23 cellular contexts compared by ENCODE assay signal in the genomic region with DNA sequence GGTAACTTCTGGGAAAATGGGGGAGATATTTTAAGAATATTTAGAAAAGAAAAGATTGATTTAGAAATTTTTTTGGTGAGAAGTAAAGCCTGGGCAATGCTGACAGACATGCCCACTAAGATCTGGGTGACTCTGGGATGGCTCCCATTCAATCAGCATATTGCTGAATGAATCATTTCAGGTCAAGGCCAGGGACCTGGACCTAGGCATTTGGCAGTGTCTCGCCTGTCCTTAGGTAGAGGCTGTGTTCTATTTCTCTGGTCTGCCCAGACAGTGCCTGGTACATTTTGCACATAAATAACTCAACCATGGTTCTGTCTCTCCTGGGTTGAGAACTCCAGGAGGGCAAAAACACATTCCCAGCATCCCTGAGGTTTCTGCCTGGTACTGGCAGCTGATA.
"Had no signal": no experiment of that assay in that cellular context is flagged by ENCODE, and none has a peak within 500 bp of the region (broad histone marks: within the 10 kb centered on the region; RNA-seq: fewer than 3 reads in every experiment).

No MANE protein-coding gene starts in this region.

- H3K27ac ChIP-seq: breast epithelium, coronary artery, esophagus squamous epithelium, gastrocnemius medialis, upper lobe of left lung had no signal

- DNase-seq: activated B cell treated with CpG ODN at 0.5 μM for 24 hours; activated CD4-positive, alpha-beta T cell treated with anti-CD3 and anti-CD28 coated beads for 36 hours; activated CD4-positive, alpha-beta T cell treated with anti-CD3 and anti-CD28 coated beads, Interleukin-2, amount 50 U/mL, for 48 hours; activated CD8-positive, alpha-beta memory T cell treated with anti-CD3 and anti-CD28 coated beads, Interleukin-2, amount 50 U/mL, for 48 hours; activated naive CD4-positive, alpha-beta T cell; activated T-cell treated with anti-CD3 and anti-CD28 coated beads, Interleukin-2, amount 50 U/mL, for 4 hours; amniotic stem cell; cerebellar nuclear complex; endodermal cell; esophagus squamous epithelium; gastrocnemius medialis; hippocampal formation; mesenchymal stem cell; nephron progenitor cell; occipital lobe; retina; stimulated activated CD4-positive, alpha-beta T cell treated with anti-CD3 and anti-CD28 coated beads, Interleukin-12 subunit alpha, Interleukin-12 subunit beta, amount 100 ng/mL, for 4 hours; stimulated activated CD4-positive, alpha-beta T cell treated with anti-CD3 and anti-CD28 coated beads, Interleukin-4, amount 100 ng/mL, for 4 hours; stimulated activated naive CD8-positive, alpha-beta T cell treated with anti-CD3 and anti-CD28 coated beads, Interleukin-15, Interleukin-2, amounts not matched to agents 100 U/mL and 50 U/mL, for 24 hours; T-cell; upper lobe of left lung had no signal

- H3K4me3 ChIP-seq: breast epithelium, coronary artery, esophagus squamous epithelium, gastrocnemius medialis, upper lobe of left lung had no signal

- H3K36me3 ChIP-seq: breast epithelium, esophagus squamous epithelium, gastrocnemius medialis, upper lobe of left lung had no signal

- H3K9me3 ChIP-seq: breast epithelium, esophagus squamous epithelium, gastrocnemius medialis, upper lobe of left lung had no signal

- H3K4me1 ChIP-seq: breast epithelium, esophagus squamous epithelium, gastrocnemius medialis had no signal

- H3K27me3 ChIP-seq: breast epithelium, upper lobe of left lung had no signal
